In genomic region chr7:102938679-102939078, GRCh38 we compare ENCODE assay signal across 1 cellular context.
TF ChIP-seq lines count a peak whose summit lies in the region.

No MANE protein-coding gene starts in this region.

TF ChIP-seq in SK-N-SH treated with all-trans-retinoic acid at 6 μM for 48 hours, 23 proteins besides CTCF, POLR2A, EP300 and RAD21:
- TF ChIP-seq GLIS3 (CRISPR knock-in tag; IDR thresholded peaks at IDR 0.05) (no peak), TOX (CRISPR knock-in tag; IDR thresholded peaks at IDR 0.05; ENCODE audit: borderline replicate concordance) (no peak), RARB (CRISPR knock-in tag; IDR thresholded peaks at IDR 0.05) (no peak), BACH2 (CRISPR knock-in tag; IDR thresholded peaks at IDR 0.05; ENCODE audit: borderline replicate concordance) (no peak)
TF ChIP-seq in SK-N-SH treated with all-trans-retinoic acid at 6 μM for 48 hours: peak in this region for 0.
